8 cellular contexts compared by ENCODE assay signal in the genomic region with DNA sequence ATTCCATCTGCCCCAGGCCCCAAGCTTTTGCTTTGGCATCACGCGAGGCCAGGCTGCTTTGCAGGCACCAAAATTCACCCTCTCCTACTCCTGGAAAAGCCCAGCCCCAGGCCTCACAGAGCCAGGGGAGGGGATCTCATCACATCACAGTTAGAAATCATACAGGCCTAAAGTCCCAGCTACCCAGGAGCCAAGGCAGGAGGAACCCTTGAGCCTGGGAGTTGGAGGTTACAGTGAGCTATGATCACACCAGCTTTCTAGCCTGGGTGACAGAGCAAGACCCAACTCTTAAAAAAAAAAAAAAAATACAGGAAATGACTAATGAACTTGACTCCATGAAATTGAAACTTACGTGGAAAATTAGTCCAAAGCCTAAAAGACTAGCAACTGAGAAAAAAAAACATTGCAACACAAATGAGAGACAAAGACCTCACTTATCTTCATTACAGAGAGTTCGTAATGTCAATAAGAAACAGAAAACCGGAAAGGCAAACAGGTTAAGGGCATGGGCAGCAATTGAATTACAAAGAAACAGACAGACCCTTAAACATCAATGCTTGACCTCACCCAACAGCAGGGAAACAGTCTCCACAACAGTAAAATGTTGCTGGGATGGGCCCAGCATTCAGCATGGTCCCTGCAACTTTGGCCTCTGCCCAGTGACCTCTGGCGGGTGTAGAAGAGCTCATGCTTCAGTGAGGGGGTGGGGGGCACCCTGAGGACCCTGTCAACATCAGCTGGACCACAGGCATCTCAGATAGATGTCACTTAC.
DNase-seq lines count a peak whose midpoint lies in the region; ATAC-seq and TF ChIP-seq lines count a peak whose summit lies in the region.

No MANE protein-coding gene starts in this region.

- H3K9me3 Mint-ChIP-seq in endodermal cell: peaks cover 28% of the 10 kb centered on the region

- H3K36me3 Mint-ChIP-seq in endodermal cell (ENCODE audit: low read depth): peaks cover 15% of the 10 kb centered on the region

- no peak overlapping the region for H2BK12ac ChIP-seq in neuronal stem cell (ENCODE audit: low read length)

- no peak overlapping the region for H3K4me3 Mint-ChIP-seq in endodermal cell

- H3K9me3 ChIP-seq in endodermal cell (ENCODE audit: control insufficient read depth, low read length) (no peaks in the 10 kb centered on the region), neuronal stem cell (replicated peaks in 1 of 2; ENCODE audit: control insufficient read depth in 2 of 2, insufficient read depth in 1 of 2, low read depth in 1 of 2, low read length in 2 of 2) (no peaks in the 10 kb centered on the region)

- H3K4me1 ChIP-seq in endodermal cell (ENCODE audit: control insufficient read depth, insufficient read depth, low read length) (no peaks in the 10 kb centered on the region), neuronal stem cell (ENCODE audit: control insufficient read depth in 2 of 2, insufficient read depth in 1 of 2, low read depth in 1 of 2, low read length in 2 of 2) (peaks cover 23 to 26% of the 10 kb centered on the region in 2 donors)

- H3K18ac ChIP-seq in neuronal stem cell (ENCODE audit: low read length): peak overlapping the region; percentile 90

- DNase-seq in GF-D8 (lab: John Stamatoyannopoulos, UW) (peak; percentile 26), NOMO-1 (lab: John Stamatoyannopoulos, UW; ENCODE audit: unreplicated experiment in 2 of 2) (peak; percentile 44 to 58), endodermal cell (peak; percentile 62), neuronal stem cell (ENCODE audit: low spot score) (no peak), anterior cingulate cortex (lab: John Stamatoyannopoulos, UW) (no peak), middle frontal gyrus (ENCODE audit: extremely low spot score, low spot score) (no peak), NCI-H1436 treated with DMSO at 0.1 percent for 48 hours (lab: John Stamatoyannopoulos, UW) (no peak)

- no peak overlapping the region for H3K4me2 ChIP-seq in neuronal stem cell (ENCODE audit: insufficient read depth, low read length, poor library complexity, severe bottlenecking)

- H3K4me3 ChIP-seq in endodermal cell (ENCODE audit: low read length): no peak overlapping the region
- H3K4me3 ChIP-seq in neuronal stem cell (ENCODE audit: low read length in 2 of 2): no peak overlapping the region

- TF ChIP-seq CTCF in endodermal cell (conservative IDR thresholded peaks at IDR 0.05): no peak

- H3K4me1 Mint-ChIP-seq in endodermal cell: peaks cover 20% of the 10 kb centered on the region

- H2AFZ ChIP-seq in neuronal stem cell (ENCODE audit: low read length): no peak overlapping the region

- no peak overlapping the region for H2BK120ac ChIP-seq in neuronal stem cell (ENCODE audit: low read depth, low read length)

- H3K27me3 Mint-ChIP-seq in endodermal cell (ENCODE audit: insufficient read depth): peaks cover 4% of the 10 kb centered on the region

- H3K27me3 ChIP-seq in endodermal cell (ENCODE audit: control insufficient read depth, insufficient read depth, low read length, poor library complexity, severe bottlenecking): no peaks in the 10 kb centered on the region
- H3K27me3 ChIP-seq in neuronal stem cell (ENCODE audit: control insufficient read depth in 3 of 3, insufficient read depth in 3 of 3, low read depth in 1 of 3, low read length in 3 of 3): no peaks in the 10 kb centered on the region

- H3K4ac ChIP-seq in neuronal stem cell (ENCODE audit: low read length): no peak overlapping the region

- H2AK5ac ChIP-seq in neuronal stem cell (ENCODE audit: low read depth, low read length): peak overlapping the region; percentile 8

- no peak overlapping the region for H4K8ac ChIP-seq in neuronal stem cell (ENCODE audit: low read depth, low read length)

- H3K14ac ChIP-seq in neuronal stem cell (ENCODE audit: low read length): no peak overlapping the region

- 61 to 82% methylated on average over 4 to 6 of the region's 6 CpGs for WGBS in endodermal cell (ENCODE audit: insufficient coverage in 1 of 2, insufficient read length in 1 of 2), 2 experiments
- no CpG with 5 or more reads among the region's 6 CpGs for WGBS in neuronal stem cell (ENCODE audit: extremely low coverage in 2 of 2, insufficient read length in 2 of 2, insufficient replicate concordance in 1 of 2), 2 donors

- peak overlapping the region; percentile 84 for H3K27ac Mint-ChIP-seq in endodermal cell

- H2BK5ac ChIP-seq in neuronal stem cell (ENCODE audit: low read length): peak overlapping the region; percentile 54

- H4K91ac ChIP-seq in neuronal stem cell (ENCODE audit: low read depth, low read length, poor library complexity): peak overlapping the region; percentile 95

- H3K9ac ChIP-seq in endodermal cell (ENCODE audit: extremely low read depth, low read length, poor library complexity, severe bottlenecking) (no peak overlapping the region), neuronal stem cell (ENCODE audit: low read depth, low read length, poor library complexity) (no peak overlapping the region)

- H3K23ac ChIP-seq in neuronal stem cell (ENCODE audit: low read depth, low read length, poor library complexity): no peak overlapping the region

- peak overlapping the region; percentile 49 for H3K27ac ChIP-seq in endodermal cell (ENCODE audit: low read depth, low read length)
- H3K27ac ChIP-seq in neuronal stem cell (replicated peaks; ENCODE audit: low read length): no peak overlapping the region

- H2BK15ac ChIP-seq in neuronal stem cell (ENCODE audit: low read length): no peak overlapping the region

- H3K36me3 ChIP-seq in endodermal cell (ENCODE audit: control insufficient read depth, insufficient read depth, low read length) (no peaks in the 10 kb centered on the region), neuronal stem cell (replicated peaks in 1 of 2; ENCODE audit: control insufficient read depth in 2 of 2, insufficient read depth in 2 of 2, low read length in 2 of 2) (no peaks in the 10 kb centered on the region)

- ATAC-seq in HG03108 (IDR thresholded peaks at IDR 0.05; ENCODE audit: unreplicated experiment): no peak

- no peaks in the 10 kb centered on the region for H3K79me1 ChIP-seq in neuronal stem cell (ENCODE audit: low read depth, low read length)

Comparison
In these comparisons a context has a peak if more than half of its experiments do, and no peak if none do; other contexts are left out.
1. DNase-seq: peak in GF-D8 (single experiment), NOMO-1 (2 of 2) and endodermal cell (single experiment); none in neuronal stem cell (single experiment), anterior cingulate cortex (0 of 58), middle frontal gyrus (single experiment) and NCI-H1436 treated with DMSO at 0.1 percent for 48 hours (single experiment).